In genomic region chr7:6624246-6624611, GRCh38 we compare ENCODE assay signal across 20 cellular contexts. TPM values are rescaled to one million over a fixed set of nuclear protein-coding genes. Genes with fewer than 3 reads are reported as not detected.
DNase-seq lines count a peak whose midpoint lies in the region; ATAC-seq and TF ChIP-seq lines count a peak whose summit lies in the region.
"Had no signal": no experiment of that assay in that cellular context is flagged by ENCODE, and none has a peak within 500 bp of the region (broad histone marks: within the 10 kb centered on the region; RNA-seq: fewer than 3 reads in every experiment).

No MANE protein-coding gene starts in this region.

- H3K36me3 ChIP-seq in DOHH2 (ENCODE audit: control insufficient read depth, low read length), result no peaks in the 10 kb centered on the region

- no peak overlapping the region for H3K27ac ChIP-seq in DOHH2 (ENCODE audit: low read depth, low read length)
- H3K27ac ChIP-seq: C4-2B, esophagus squamous epithelium, parathyroid adenoma, testis had no signal

- POLR2A ChIA-PET in activated CD8-positive, alpha-beta T cell treated with anti-CD3 and anti-CD28 coated beads, Interleukin-2, amount 10 ng/mL, durations not matched to agents 7 days and 5 days (lab: Charles Lee), result no interaction called here

- H3K27me3 ChIP-seq in DOHH2 (ENCODE audit: control insufficient read depth, low read length), result peaks cover 16% of the 10 kb centered on the region
- H3K27me3 ChIP-seq: esophagus squamous epithelium, testis had no signal

- peak overlapping the region; percentile 1; the same call in 1 of the 2 replicates for H3K4me3 ChIP-seq in DOHH2 (ENCODE audit: low read length)
- H3K4me3 ChIP-seq: esophagus squamous epithelium, testis had no signal

- no peaks in the 10 kb centered on the region for H3K9me3 ChIP-seq in DOHH2 (ENCODE audit: control insufficient read depth, insufficient read depth, low read length)
- H3K9me3 ChIP-seq: esophagus squamous epithelium, testis had no signal

- H3K36me3 Mint-ChIP-seq in T-helper 2 cell treated with Interferon-gamma antibody and Interleukin-4, amounts not matched to agents 5 μg/mL and 100 μg/mL, for 36 hours (ENCODE audit: low read depth), result no peaks in the 10 kb centered on the region
- peaks cover 6% of the 10 kb centered on the region for H3K36me3 Mint-ChIP-seq in activated CD8-positive, alpha-beta T cell treated with anti-CD3 and anti-CD28 coated beads, Interleukin-2, amount 10 ng/mL, durations not matched to agents 7 days and 5 days (ENCODE audit: low read depth)
- peaks cover 7% of the 10 kb centered on the region for H3K36me3 Mint-ChIP-seq in natural killer cell

- peaks cover 11% of the 10 kb centered on the region for H3K4me1 ChIP-seq in DOHH2 (ENCODE audit: control insufficient read depth, low read length)
- H3K4me1 ChIP-seq: parathyroid adenoma, testis had no signal

- peaks cover 20% of the 10 kb centered on the region for H3K4me1 Mint-ChIP-seq in T-helper 2 cell treated with Interferon-gamma antibody and Interleukin-4, amounts not matched to agents 5 μg/mL and 100 μg/mL, for 36 hours (ENCODE audit: low read depth)
- peaks cover 43% of the 10 kb centered on the region for H3K4me1 Mint-ChIP-seq in activated CD8-positive, alpha-beta T cell treated with anti-CD3 and anti-CD28 coated beads, Interleukin-2, amount 10 ng/mL, durations not matched to agents 7 days and 5 days (ENCODE audit: low read depth)
- H3K4me1 Mint-ChIP-seq in natural killer cell, result peaks cover 34 to 37% of the 10 kb centered on the region in 2 donors
- H3K4me1 Mint-ChIP-seq: H9 had no signal

- no peaks in the 10 kb centered on the region for H4K20me1 ChIP-seq in DOHH2 (ENCODE audit: control insufficient read depth, insufficient read depth, low read depth, low read length)

- TF ChIP-seq CTCF in DOHH2 (IDR thresholded peaks at IDR 0.05; ENCODE audit: low read depth, low read length, poor library complexity, severe bottlenecking) (no peak), natural killer cell (IDR thresholded peaks at IDR 0.05) (no peak)

- intact Hi-C loops in natural killer cell (cut with micrococcal nuclease), result no loop called here

- H3K4me2 ChIP-seq in DOHH2 (ENCODE audit: low read length), result peak overlapping the region; percentile 35

- peaks cover 9% of the 10 kb centered on the region for H3K27me3 Mint-ChIP-seq in T-helper 2 cell treated with Interferon-gamma antibody and Interleukin-4, amounts not matched to agents 5 μg/mL and 100 μg/mL, for 36 hours (ENCODE audit: low read depth)
- no peaks in the 10 kb centered on the region for H3K27me3 Mint-ChIP-seq in activated CD8-positive, alpha-beta T cell treated with anti-CD3 and anti-CD28 coated beads, Interleukin-2, amount 10 ng/mL, durations not matched to agents 7 days and 5 days (ENCODE audit: low read depth)
- no peaks in the 10 kb centered on the region for H3K27me3 Mint-ChIP-seq in natural killer cell (ENCODE audit: low read depth in 2 of 2)

- no peaks in the 10 kb centered on the region for H3K9me3 Mint-ChIP-seq in T-helper 2 cell treated with Interferon-gamma antibody and Interleukin-4, amounts not matched to agents 5 μg/mL and 100 μg/mL, for 36 hours
- no peaks in the 10 kb centered on the region for H3K9me3 Mint-ChIP-seq in activated CD8-positive, alpha-beta T cell treated with anti-CD3 and anti-CD28 coated beads, Interleukin-2, amount 10 ng/mL, durations not matched to agents 7 days and 5 days (ENCODE audit: insufficient read depth)
- H3K9me3 Mint-ChIP-seq in natural killer cell, result no peaks in the 10 kb centered on the region
- H3K9me3 Mint-ChIP-seq: H9 had no signal

- H3K4me3 Mint-ChIP-seq in T-helper 2 cell treated with Interferon-gamma antibody and Interleukin-4, amounts not matched to agents 5 μg/mL and 100 μg/mL, for 36 hours, result peak overlapping the region; percentile 41
- peak overlapping the region; percentile 53 for H3K4me3 Mint-ChIP-seq in activated CD8-positive, alpha-beta T cell treated with anti-CD3 and anti-CD28 coated beads, Interleukin-2, amount 10 ng/mL, durations not matched to agents 7 days and 5 days
- peak overlapping the region; percentile 83 for H3K4me3 Mint-ChIP-seq in natural killer cell

- H3K27ac Mint-ChIP-seq in T-helper 2 cell treated with Interferon-gamma antibody and Interleukin-4, amounts not matched to agents 5 μg/mL and 100 μg/mL, for 36 hours, result peak overlapping the region; percentile 67
- peak overlapping the region; percentile 87 for H3K27ac Mint-ChIP-seq in activated CD8-positive, alpha-beta T cell treated with anti-CD3 and anti-CD28 coated beads, Interleukin-2, amount 10 ng/mL, durations not matched to agents 7 days and 5 days
- H3K27ac Mint-ChIP-seq in natural killer cell, result peak overlapping the region; percentile 70 to 74

- CTCF ChIA-PET in activated CD8-positive, alpha-beta T cell treated with anti-CD3 and anti-CD28 coated beads, Interleukin-2, amount 10 ng/mL, durations not matched to agents 7 days and 5 days (lab: Charles Lee), result interaction anchor here (2.1 kb wide), 1 partner anchor 34 kb away, joined by 7 read pairs; the partner anchor contains the start of gene INTS15

- no peak for ATAC-seq in activated CD8-positive, alpha-beta T cell treated with anti-CD3 and anti-CD28 coated beads, Interleukin-2, amount 10 ng/mL, durations not matched to agents 7 days and 5 days
- ATAC-seq in natural killer cell (no peak), GM21360 (IDR thresholded peaks at IDR 0.05; ENCODE audit: unreplicated experiment) (no peak)
- ATAC-seq: SK-N-SH treated with all-trans-retinoic acid at 6 μM for 48 hours had no signal

- no peaks in the 10 kb centered on the region for H3K9me2 ChIP-seq in DOHH2 (replicated peaks; ENCODE audit: control insufficient read depth, low read length)

- DNase-seq in T-helper 2 cell treated with Interferon-gamma antibody and Interleukin-4, amounts not matched to agents 5 μg/mL and 100 μg/mL, for 36 hours (ENCODE audit: low spot score), result no peak
- DNase-seq in T-helper 2 cell (no peak), natural killer cell (no peak), putamen (ENCODE audit: low spot score) (no peak), iPS-NIHi11 (ENCODE audit: low spot score) (no peak)
- DNase-seq in activated CD8-positive, alpha-beta T cell treated with anti-CD3 and anti-CD28 coated beads, Interleukin-2, amount 10 ng/mL, durations not matched to agents 7 days and 5 days, result no peak
- DNase-seq: 8988T; DMS79; esophagus squamous epithelium; glutamatergic neuron; H9; Kasumi-1; NCI-H1436 treated with DMSO at 0.1 percent for 48 hours; stimulated activated CD4-positive, alpha-beta T cell treated with anti-CD3 and anti-CD28 coated beads, Interleukin-2, amount 100 ng/mL, for 48 hours; testis had no signal

- no peaks in the 10 kb centered on the region for H3F3A ChIP-seq in DOHH2 (ENCODE audit: control insufficient read depth, insufficient read depth)

- no peaks in the 10 kb centered on the region for H3K79me2 ChIP-seq in DOHH2 (ENCODE audit: control insufficient read depth, low read length)
- H3K79me2 ChIP-seq: parathyroid adenoma had no signal

RNA-seq across cellular contexts. Expression of gene ZNF853, which starts 8.8 kb away (rescaled TPM):
- total RNA-seq in activated CD8-positive, alpha-beta T cell treated with anti-CD3 and anti-CD28 coated beads, Interleukin-2, amount 10 ng/mL, durations not matched to agents 7 days and 5 days, result 1 to 10 TPM in 1 of 2 experiments, under 1 TPM in 1; 0.78 to 1.0 TPM
- total RNA-seq in natural killer cell, result 10 to 100 TPM in 1 of 3 donors, 1 to 10 TPM in 2; 6.5 to 12.0 (median 9.7) TPM

RNA-seq across cellular contexts. Expression of gene ZNF316, which starts 12.9 kb away (rescaled TPM):
- total RNA-seq in activated CD8-positive, alpha-beta T cell treated with anti-CD3 and anti-CD28 coated beads, Interleukin-2, amount 10 ng/mL, durations not matched to agents 7 days and 5 days, result 10 to 100 TPM; 24.2 to 26.8 TPM
- 10 to 100 TPM; 46.2 to 59.6 (median 49.5) TPM for total RNA-seq in natural killer cell

RNA-seq across cellular contexts. Expression of gene INTS15, which starts 34.4 kb away (rescaled TPM):
- 10 to 100 TPM; 40.9 to 42.7 TPM for total RNA-seq in activated CD8-positive, alpha-beta T cell treated with anti-CD3 and anti-CD28 coated beads, Interleukin-2, amount 10 ng/mL, durations not matched to agents 7 days and 5 days
- 10 to 100 TPM; 47.5 to 70.1 (median 60.7) TPM for total RNA-seq in natural killer cell

RNA-seq across cellular contexts. Expression of gene ZDHHC4, which starts 47.0 kb away (rescaled TPM):
- 10 to 100 TPM; 29.3 to 35.7 TPM for total RNA-seq in activated CD8-positive, alpha-beta T cell treated with anti-CD3 and anti-CD28 coated beads, Interleukin-2, amount 10 ng/mL, durations not matched to agents 7 days and 5 days
- total RNA-seq in natural killer cell, result 10 to 100 TPM; 29.4 to 37.6 (median 35.3) TPM
